Comparison of ENCODE assay signal across 8 cellular contexts in the genomic region with DNA sequence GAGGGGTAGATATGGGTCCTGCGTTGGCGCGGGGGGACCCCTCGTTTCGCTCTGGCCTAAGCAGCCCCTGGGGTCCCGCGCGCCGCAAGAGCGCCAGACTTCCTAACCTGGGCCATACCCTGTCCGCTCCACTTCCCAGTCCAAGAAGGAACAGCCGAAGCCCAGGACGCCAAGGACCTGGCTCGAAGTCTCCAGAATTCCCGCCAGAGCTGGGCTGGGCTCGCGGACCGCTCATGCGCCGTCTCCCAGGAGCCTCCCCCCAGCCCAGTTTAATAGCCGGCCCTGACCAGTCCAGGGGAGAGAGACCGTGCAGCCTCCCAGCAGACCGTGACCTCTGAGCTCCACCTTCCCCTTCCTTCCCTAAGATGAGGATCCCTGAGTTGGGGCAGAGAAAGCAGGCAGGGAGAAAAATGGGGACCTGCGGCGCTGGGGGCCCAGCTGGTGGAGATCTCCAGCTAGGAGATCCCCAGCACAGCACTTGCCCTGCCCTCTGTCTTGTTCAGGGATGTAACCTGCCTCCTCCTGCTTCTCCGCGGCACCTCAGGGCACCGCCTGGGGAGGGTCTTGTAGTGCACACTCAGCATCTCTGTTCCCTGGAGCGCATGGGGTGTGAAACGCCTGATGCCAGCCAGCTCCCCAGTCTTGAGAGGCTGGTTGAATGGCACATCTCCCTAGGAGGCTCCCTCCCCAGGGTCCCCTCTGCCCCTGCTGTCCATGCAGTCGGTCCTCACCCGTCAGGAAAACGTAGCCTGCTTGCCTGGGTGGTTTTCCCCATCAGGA. TPM values are rescaled to one million over a fixed set of nuclear protein-coding genes. Genes with fewer than 3 reads are reported as not detected.
DNase-seq lines count a peak whose midpoint lies in the region; ATAC-seq lines count a peak whose summit lies in the region.

No MANE protein-coding gene starts in this region.

- intact Hi-C loops in Right ventricle myocardium superior (cut with DNase I): no loop called here

- POLR2A ChIA-PET in activated CD4-positive, alpha-beta memory T cell treated with anti-CD3 and anti-CD28 coated beads, Interleukin-2, amount 10 ng/mL, durations not matched to agents 7 days and 5 days (lab: Charles Lee): interaction anchor here (0.9 to 7.1 kb wide), 10 partner anchors 10 to 612 kb away, joined by 3 to 100 read pairs (median 10); a partner anchor contains a TSS

- peak overlapping the region; percentile 47 for H3K27ac Mint-ChIP-seq in activated CD4-positive, alpha-beta memory T cell treated with anti-CD3 and anti-CD28 coated beads, Interleukin-2, amount 10 ng/mL, durations not matched to agents 7 days and 5 days

- H3K14ac ChIP-seq in trophoblast cell (ENCODE audit: low read length): peak overlapping the region; percentile 52

- peak overlapping the region; percentile 79 for H3K4me3 Mint-ChIP-seq in activated CD4-positive, alpha-beta memory T cell treated with anti-CD3 and anti-CD28 coated beads, Interleukin-2, amount 10 ng/mL, durations not matched to agents 7 days and 5 days

- peaks cover 12% of the 10 kb centered on the region for H3K79me2 ChIP-seq in trophoblast cell (ENCODE audit: control insufficient read depth, insufficient read depth, low read length, poor library complexity)

- no peak overlapping the region for H3K27ac ChIP-seq in trophoblast cell (ENCODE audit: low read depth, low read length)

- H3K23ac ChIP-seq in trophoblast cell (ENCODE audit: low read length): no peak overlapping the region

- peak overlapping the region; percentile 79 for H3K4me3 ChIP-seq in trophoblast cell (ENCODE audit: low read depth, low read length)

- H3K4me1 ChIP-seq in trophoblast cell (ENCODE audit: control insufficient read depth in 1 of 2, insufficient read depth in 2 of 2, low read length in 2 of 2): peaks cover 9 to 11% of the 10 kb centered on the region in 2 experiments

- peak overlapping the region; percentile 86 for H3K9ac ChIP-seq in trophoblast cell (ENCODE audit: low read length)

- no peaks in the 10 kb centered on the region for H3K27me3 Mint-ChIP-seq in activated CD4-positive, alpha-beta memory T cell treated with anti-CD3 and anti-CD28 coated beads, Interleukin-2, amount 10 ng/mL, durations not matched to agents 7 days and 5 days

- H2BK5ac ChIP-seq in trophoblast cell (ENCODE audit: low read depth, low read length, poor library complexity): no peak overlapping the region

- H3K36me3 Mint-ChIP-seq in activated CD4-positive, alpha-beta memory T cell treated with anti-CD3 and anti-CD28 coated beads, Interleukin-2, amount 10 ng/mL, durations not matched to agents 7 days and 5 days (ENCODE audit: low read depth): peaks cover 4% of the 10 kb centered on the region

- H4K91ac ChIP-seq in trophoblast cell (ENCODE audit: low read depth, low read length): peak overlapping the region; percentile 78

- peaks cover 10% of the 10 kb centered on the region for H3K79me1 ChIP-seq in trophoblast cell (ENCODE audit: low read length)

- H2AFZ ChIP-seq in trophoblast cell (ENCODE audit: insufficient read depth, low read length, poor library complexity): peak overlapping the region; percentile 80

- H3K9me3 ChIP-seq in trophoblast cell (ENCODE audit: insufficient read depth, low read depth, low read length): no peaks in the 10 kb centered on the region

- no CpG with 5 or more reads among the region's 33 CpGs for WGBS in trophoblast cell (ENCODE audit: extremely low coverage, insufficient coverage, insufficient read length)

- H2BK12ac ChIP-seq in trophoblast cell (ENCODE audit: low read length): no peak overlapping the region

- H4K8ac ChIP-seq in trophoblast cell (ENCODE audit: low read depth, low read length): peak overlapping the region; percentile 86

- peak overlapping the region; percentile 83 for H3K4me2 ChIP-seq in trophoblast cell (ENCODE audit: low read length)

- H3K27me3 ChIP-seq in trophoblast cell (ENCODE audit: insufficient read depth, low read length): peaks cover 3% of the 10 kb centered on the region

- H3K36me3 ChIP-seq in trophoblast cell (ENCODE audit: control insufficient read depth in 1 of 2, insufficient read depth in 2 of 2, low read length in 2 of 2): no peaks in the 10 kb centered on the region

- ATAC-seq in Right ventricle myocardium superior (ENCODE audit: poor library complexity) (peak; percentile 13), HG03439 (IDR thresholded peaks at IDR 0.05; ENCODE audit: unreplicated experiment) (no peak)

- peak overlapping the region; percentile 81 for H3K18ac ChIP-seq in trophoblast cell (ENCODE audit: low read length)

- CTCF ChIA-PET in activated CD4-positive, alpha-beta memory T cell treated with anti-CD3 and anti-CD28 coated beads, Interleukin-2, amount 10 ng/mL, durations not matched to agents 7 days and 5 days (lab: Charles Lee): interaction anchor here (0.7 to 3.2 kb wide), 4 partner anchors 13 to 45 kb away, joined by 3 to 11 read pairs (median 5); no protein-coding TSS in a partner anchor

- DNase-seq in NCI-H82 (lab: John Stamatoyannopoulos, UW) (peak; percentile 28), NCI-H82 treated with DMSO at 0.1 percent for 48 hours (lab: John Stamatoyannopoulos, UW; ENCODE audit: unreplicated experiment) (no peak), Right ventricle myocardium superior (peak; percentile 60), trophoblast cell (peak; percentile 14 to 36), NCI-H345 (lab: John Stamatoyannopoulos, UW) (no peak), NCI-H2081 treated with DMSO at 0.1 percent for 48 hours (lab: John Stamatoyannopoulos, UW) (no peak)
- no peak for DNase-seq in activated CD4-positive, alpha-beta memory T cell treated with anti-CD3 and anti-CD28 coated beads, Interleukin-2, amount 10 ng/mL, durations not matched to agents 7 days and 5 days

- peak overlapping the region; percentile 21 for H2AK5ac ChIP-seq in trophoblast cell (ENCODE audit: low read length)

- peaks cover 37% of the 10 kb centered on the region for H3K4me1 Mint-ChIP-seq in activated CD4-positive, alpha-beta memory T cell treated with anti-CD3 and anti-CD28 coated beads, Interleukin-2, amount 10 ng/mL, durations not matched to agents 7 days and 5 days

- H2BK120ac ChIP-seq in trophoblast cell (ENCODE audit: insufficient read depth, low read length, poor library complexity): peak overlapping the region; percentile 4

- H4K12ac ChIP-seq in trophoblast cell (ENCODE audit: low read depth, low read length): peak overlapping the region; percentile 89

- H3K4ac ChIP-seq in trophoblast cell (ENCODE audit: low read depth, low read length): peak overlapping the region; percentile 24

- H3K9me3 Mint-ChIP-seq in activated CD4-positive, alpha-beta memory T cell treated with anti-CD3 and anti-CD28 coated beads, Interleukin-2, amount 10 ng/mL, durations not matched to agents 7 days and 5 days: no peaks in the 10 kb centered on the region

RNA-seq across cellular contexts. Expression of a gene that starts 1.2 kb away (rescaled TPM):
- total RNA-seq in activated CD4-positive, alpha-beta memory T cell treated with anti-CD3 and anti-CD28 coated beads, Interleukin-2, amount 10 ng/mL, durations not matched to agents 7 days and 5 days: 10 to 100 TPM; 36.6 to 39.3 TPM
- 41.8 TPM for total RNA-seq in Right ventricle myocardium superior
- 13.5 and 14.3 TPM in 2 replicates for polyA plus RNA-seq in trophoblast cell (2013)

RNA-seq across cellular contexts. Expression of a gene that starts 14.1 kb away (rescaled TPM):
- total RNA-seq in activated CD4-positive, alpha-beta memory T cell treated with anti-CD3 and anti-CD28 coated beads, Interleukin-2, amount 10 ng/mL, durations not matched to agents 7 days and 5 days: 100 to 1,000 TPM; 235 to 248 TPM
- 32.6 TPM for total RNA-seq in Right ventricle myocardium superior
- polyA plus RNA-seq in trophoblast cell (2013): 29.4 and 32.1 TPM in 2 replicates

Comparison
In these comparisons a context has a peak if more than half of its experiments do, and no peak if none do; other contexts are left out.
1. DNase-seq: peak in NCI-H82 (single experiment), Right ventricle myocardium superior (single experiment) and trophoblast cell (2 of 2); none in NCI-H82 treated with DMSO at 0.1 percent for 48 hours (single experiment), activated CD4-positive, alpha-beta memory T cell treated with anti-CD3 and anti-CD28 coated beads, Interleukin-2, amount 10 ng/mL, durations not matched to agents 7 days and 5 days (single experiment), NCI-H345 (single experiment) and NCI-H2081 treated with DMSO at 0.1 percent for 48 hours (single experiment).